ENCODE assay signal across 11 cellular contexts in genomic region chr1:205447457-205448415, GRCh38. TPM values are rescaled to one million over a fixed set of nuclear protein-coding genes. Genes with fewer than 3 reads are reported as not detected.
DNase-seq lines count a peak whose midpoint lies in the region; ATAC-seq, FAIRE-seq and TF ChIP-seq lines count a peak whose summit lies in the region.
"Had no signal": no experiment of that assay in that cellular context is flagged by ENCODE, and none has a peak within 500 bp of the region (broad histone marks: within the 10 kb centered on the region; RNA-seq: fewer than 3 reads in every experiment).

No MANE protein-coding gene starts in this region.

- peak overlapping the region; percentile 33 for H3K4me2 ChIP-seq in K562 (ENCODE audit: insufficient read depth, low read length)

- ATAC-seq in K562 (peak; percentile 6; the same call in 1 of the 3 replicates), HG02610 (IDR thresholded peaks at IDR 0.05; ENCODE audit: unreplicated experiment) (no peak)

- peak overlapping the region; percentile 96 for H3K4me3 Mint-ChIP-seq in type B pancreatic cell

- H3K27me3 Mint-ChIP-seq in type B pancreatic cell = peaks cover 11% of the 10 kb centered on the region

- H3K36me3 Mint-ChIP-seq in type B pancreatic cell = peaks cover 6% of the 10 kb centered on the region

- no peak for TF ChIP-seq RAD21 in Ishikawa (IDR thresholded peaks at IDR 0.05; ENCODE audit: low read depth)
- TF ChIP-seq RAD21 in K562 (CRISPR knock-in tag; conservative IDR thresholded peaks at IDR 0.05 in 1 of 2, IDR thresholded peaks at IDR 0.05 in 1 of 2) = no peak

- CTCF ChIA-PET in K562 (lab: Yijun Ruan, JAX; ENCODE audit: low intra/inter-chr PET ratio) = no interaction called here

- H3K27me3 ChIP-seq in K562 (ENCODE audit: control insufficient read depth in 2 of 2, insufficient read depth in 2 of 2, low read length in 2 of 2) (0 out of 5 replicates have a peak, but pooled peaks cover 0 to 3% of the 10 kb centered on the region in 2 experiments), kidney epithelial cell (ENCODE audit: control insufficient read depth, insufficient read depth, low read length) (peaks cover 6% of the 10 kb centered on the region)

- H3K9ac ChIP-seq in K562 (ENCODE audit: insufficient read depth in 1 of 2, low read depth in 2 of 2, low read length in 2 of 2) = peak overlapping the region in 1 of 2 experiments; percentile 76; a peak in 2 of 4 replicates
- H3K9ac ChIP-seq: GM23248 had no signal

- H4K20me1 ChIP-seq in K562 (replicated peaks; ENCODE audit: control insufficient read depth, insufficient read depth, low read length) = no peaks in the 10 kb centered on the region

- H3K27ac Mint-ChIP-seq in type B pancreatic cell = peak overlapping the region; percentile 96

- TF ChIP-seq CTCF in K562 (IDR thresholded peaks at IDR 0.05 in 2 of 3, conservative IDR thresholded peaks at IDR 0.05 in 1 of 3; ENCODE audit: insufficient read depth in 2 of 3, low read depth in 1 of 3, low read length in 3 of 3) = no peak
- no peak for TF ChIP-seq CTCF in kidney epithelial cell (IDR thresholded peaks at IDR 0.05; ENCODE audit: insufficient read depth, low read length, poor library complexity, severe bottlenecking)
- no peak for TF ChIP-seq CTCF in type B pancreatic cell (conservative IDR thresholded peaks at IDR 0.05)

- intact Hi-C loops in K562 (cut with micrococcal nuclease) = no loop called here

- peaks cover 45 to 48% of the 10 kb centered on the region in 2 experiments; a peak in 4 of 5 replicates for H3K4me1 ChIP-seq in K562 (replicated peaks in 1 of 2; ENCODE audit: control insufficient read depth in 2 of 2, insufficient read depth in 2 of 2, low read length in 2 of 2)

- WGBS in K562 (ENCODE audit: insufficient coverage, low coverage, missing lambda C conversion rate) = 38% methylated on average over 20 of the region's 20 CpGs

- no peaks in the 10 kb centered on the region for H3K36me3 ChIP-seq in K562 (ENCODE audit: control insufficient read depth, insufficient read depth, low read length)
- H3K36me3 ChIP-seq in kidney epithelial cell (ENCODE audit: control insufficient read depth, insufficient read depth, low read length) = no peaks in the 10 kb centered on the region

- H3K4me3 ChIP-seq in K562 = no peak overlapping the region; the same call in 1 of the 2 replicates
- H3K4me3 ChIP-seq in kidney epithelial cell (ENCODE audit: low read depth, low read length) = peak overlapping the region; percentile 58
- H3K4me3 ChIP-seq: GM23248 had no signal

- POLR2A ChIA-PET in K562 (lab: Yijun Ruan, JAX) = interaction anchor here (0.5 to 1.6 kb wide), 3 partner anchors 42 to 1400 kb away, joined by 3 to 4 read pairs (median 3); no protein-coding TSS in a partner anchor

- H3K4me1 Mint-ChIP-seq in type B pancreatic cell (ENCODE audit: unreplicated experiment) = peaks cover 64% of the 10 kb centered on the region

- TF ChIP-seq POLR2A in K562 (conservative IDR thresholded peaks at IDR 0.05) = no peak

- FAIRE-seq in K562 (lab: Jason Lieb, UNC) = no peak

- DNase-seq in K562 (ENCODE audit: extremely low read depth in 1 of 4, low spot score in 3 of 4) (peak in 3 of 4 experiments; percentile 31 to 67 (median 65)), kidney epithelial cell (ENCODE audit: low read depth) (no peak), type B pancreatic cell (ENCODE audit: extremely low spot score, unreplicated experiment) (no peak), T-helper 9 cell (no peak), NCI-H510A treated with DMSO at 0.1 percent for 48 hours (lab: John Stamatoyannopoulos, UW) (no peak)
- DNase-seq: activated effector memory CD4-positive, alpha-beta T cell treated with anti-CD3 and anti-CD28 coated beads, Interleukin-2, amount 50 U/mL, for 16 hours; Caco-2; GM23248; NCI-H774 had no signal

- in situ Hi-C loops in K562 (cut with MboI) = no loop called here

- H2AFZ ChIP-seq in K562 (ENCODE audit: low read depth, low read length) = peak overlapping the region; percentile 52; the same call in 1 of the 2 replicates
- H2AFZ ChIP-seq: GM23248 had no signal

- no peaks in the 10 kb centered on the region for H3K9me3 Mint-ChIP-seq in type B pancreatic cell

- no peaks in the 10 kb centered on the region for H3K9me1 ChIP-seq in K562 (ENCODE audit: control insufficient read depth, insufficient read depth, low read length)

- H3K27ac ChIP-seq in K562 (ENCODE audit: extremely low read depth, low read depth, low read length) = no peak overlapping the region
- H3K27ac ChIP-seq: GM23248 had no signal

- H3K79me2 ChIP-seq in K562 (ENCODE audit: control insufficient read depth, insufficient read depth, low read length) = peaks cover 10% of the 10 kb centered on the region; the same call in 2 of the 3 replicates

- BruUV-seq in K562 (replicated peaks; lab: Mats Ljungman, UMichigan) = no TSS peak

- TF ChIP-seq EP300 in Ishikawa (IDR thresholded peaks at IDR 0.05; ENCODE audit: borderline replicate concordance) (no peak; the same call in 1 of the 2 replicates), K562 (IDR thresholded peaks at IDR 0.05; ENCODE audit: low read length) (no peak)

- H3K9me3 ChIP-seq in K562 (replicated peaks; ENCODE audit: control insufficient read depth, insufficient read depth, low read depth, low read length) = no peaks in the 10 kb centered on the region
- H3K9me3 ChIP-seq: Caco-2 had no signal

TF ChIP-seq in Ishikawa, 13 proteins besides CTCF, POLR2A, EP300 and RAD21 (continues in another document):
- TF ChIP-seq EGR1 (IDR thresholded peaks at IDR 0.05) = no peak

RNA-seq across cellular contexts. Expression of gene BLACAT1, which starts 8.1 kb away (rescaled TPM):
- 5.4 and 17.4 TPM in 2 replicates for total RNA-seq in K562 (2011; cell fraction: chromatin; rRNA removed; ENCODE audit: low replicate concordance)
- total RNA-seq in K562 (2011; cell fraction: nucleolus; rRNA removed) = 5.8 and 9.7 TPM in 2 replicates
- total RNA-seq in K562 (2011; cell fraction: nucleoplasm; rRNA removed) = 7.8 and 9.5 TPM in 2 replicates
- total RNA-seq in K562 (2014; rRNA removed) (0.37 and 0.73 TPM in 2 replicates), K562 (2014; rRNA removed; fragmentation: Illumina TruSeq; extraction: Trizol) (0.73 and 1.1 TPM in 2 replicates), K562 (2015; rRNA removed; fragmentation: Illumina TruSeq; extraction: Trizol) (0.45 and 0.47 TPM in 2 replicates), K562 (2021) (0.83 and 1.0 TPM in 2 replicates), kidney epithelial cell (1.5 and 2.0 TPM in 2 replicates), type B pancreatic cell (ENCODE audit: low replicate concordance) (2.4 and 6.8 TPM in 2 replicates)
- polyA plus RNA-seq in K562 (2011; rRNA removed) (3.4 and 5.9 TPM in 2 replicates), K562 (2014; fragmentation: Illumina TruSeq; extraction: Trizol) (1.2 and 1.6 TPM in 2 replicates), K562 (2014; fragmentation: Nextera tagmentation; extraction: Ambion mirVana) (under 1 TPM; 0.10 to 0.17 TPM), K562 (2014; rRNA removed) (0.84 and 1.3 TPM in 2 replicates)
- 2.6 and 3.6 TPM in 2 replicates for polyA plus RNA-seq in K562 (2011; cell fraction: cytosol; rRNA removed)
- polyA plus RNA-seq in K562 (2011; cell fraction: nucleus; rRNA removed) = 7.5 and 19.7 TPM in 2 replicates
- polyA plus RNA-seq in K562 (2012) = 1.2 and 3.3 TPM in 2 replicates
- 3.0 and 5.2 TPM in 2 replicates for polyA minus RNA-seq in K562 (2011; rRNA and poly(A)+ RNA removed)
- 0.55 and 1.3 TPM in 2 replicates for polyA minus RNA-seq in K562 (2011; cell fraction: cytosol; rRNA and poly(A)+ RNA removed)
- 3.4 and 4.8 TPM in 2 replicates for polyA minus RNA-seq in K562 (2011; cell fraction: nucleus; rRNA and poly(A)+ RNA removed)
- total RNA-seq: GM23248 had no signal
- polyA plus RNA-seq: GM23248 had no signal

RNA-seq across cellular contexts. Expression of gene LEMD1, which starts 25.9 kb away (rescaled TPM):
- total RNA-seq in K562 (2011; cell fraction: chromatin; rRNA removed; ENCODE audit: low replicate concordance) = 2.9 and 13.1 TPM in 2 replicates
- total RNA-seq in K562 (2011; cell fraction: nucleolus; rRNA removed) = 6.3 and 10.7 TPM in 2 replicates
- total RNA-seq in K562 (2011; cell fraction: nucleoplasm; rRNA removed) = 4.1 and 5.0 TPM in 2 replicates
- total RNA-seq in K562 (2014; rRNA removed) (0.54 and 1.0 TPM in 2 replicates), K562 (2014; rRNA removed; fragmentation: Illumina TruSeq; extraction: Trizol) (0.36 and 0.41 TPM in 2 replicates), K562 (2015; rRNA removed; fragmentation: Illumina TruSeq; extraction: Trizol) (0.79 and 0.80 TPM in 2 replicates), K562 (2021) (0.47 and 0.60 TPM in 2 replicates), kidney epithelial cell (4.3 and 5.1 TPM in 2 replicates), type B pancreatic cell (ENCODE audit: low replicate concordance) (5.5 and 8.1 TPM in 2 replicates)
- polyA plus RNA-seq in K562 (2011; rRNA removed) (2.0 and 2.4 TPM in 2 replicates), K562 (2014; fragmentation: Illumina TruSeq; extraction: Trizol) (0.79 and 1.2 TPM in 2 replicates), K562 (2014; fragmentation: Nextera tagmentation; extraction: Ambion mirVana) (under 1 TPM in 1 of 2 experiments, not detected in 1; 0.11 TPM), K562 (2014; rRNA removed) (0.27 TPM in 1 of 2 replicates, not detected in the other)
- polyA plus RNA-seq in K562 (2011; cell fraction: cytosol; rRNA removed) = 1.1 and 3.8 TPM in 2 replicates
- polyA plus RNA-seq in K562 (2011; cell fraction: nucleus; rRNA removed) = 3.4 and 14.8 TPM in 2 replicates
- polyA plus RNA-seq in K562 (2012) = 0.62 and 1.6 TPM in 2 replicates
- polyA minus RNA-seq in K562 (2011; rRNA and poly(A)+ RNA removed) = 1.9 and 3.9 TPM in 2 replicates
- polyA minus RNA-seq in K562 (2011; cell fraction: cytosol; rRNA and poly(A)+ RNA removed) = 2.3 and 3.0 TPM in 2 replicates
- 5.6 and 12.5 TPM in 2 replicates for polyA minus RNA-seq in K562 (2011; cell fraction: nucleus; rRNA and poly(A)+ RNA removed)
- total RNA-seq: Caco-2, GM23248 had no signal
- polyA plus RNA-seq: GM23248 had no signal

RNA-seq across cellular contexts. Expression of gene CDK18, which starts 56.7 kb away (rescaled TPM):
- total RNA-seq in K562 (2011; cell fraction: chromatin; rRNA removed; ENCODE audit: low replicate concordance) = 0.63 and 3.1 TPM in 2 replicates
- 0.92 and 1.2 TPM in 2 replicates for total RNA-seq in K562 (2011; cell fraction: nucleolus; rRNA removed)
- total RNA-seq in K562 (2011; cell fraction: nucleoplasm; rRNA removed) = 1.0 and 1.7 TPM in 2 replicates
- total RNA-seq in K562 (2014; rRNA removed) (0.05 TPM in 1 of 2 replicates, not detected in the other), K562 (2014; rRNA removed; fragmentation: Illumina TruSeq; extraction: Trizol) (0.07 TPM in 1 of 2 replicates, not detected in the other), K562 (2015; rRNA removed; fragmentation: Illumina TruSeq; extraction: Trizol) (0.23 and 0.69 TPM in 2 replicates), K562 (2021) (0.34 and 0.44 TPM in 2 replicates), kidney epithelial cell (12.1 and 14.0 TPM in 2 replicates), type B pancreatic cell (ENCODE audit: low replicate concordance) (9.6 and 19.3 TPM in 2 replicates)
- polyA plus RNA-seq in K562 (2011; rRNA removed) (0.17 and 0.20 TPM in 2 replicates), K562 (2014; fragmentation: Illumina TruSeq; extraction: Trizol) (0.51 and 0.61 TPM in 2 replicates), K562 (2014; fragmentation: Nextera tagmentation; extraction: Ambion mirVana) (not detected), K562 (2014; rRNA removed) (0.08 and 0.19 TPM in 2 replicates)
- 0.06 and 0.25 TPM in 2 replicates for polyA plus RNA-seq in K562 (2011; cell fraction: cytosol; rRNA removed)
- 0.51 and 1.9 TPM in 2 replicates for polyA plus RNA-seq in K562 (2011; cell fraction: nucleus; rRNA removed)
- 0.46 and 1.4 TPM in 2 replicates for polyA plus RNA-seq in K562 (2012)
- 0.18 and 0.28 TPM in 2 replicates for polyA minus RNA-seq in K562 (2011; rRNA and poly(A)+ RNA removed)
- not detected in 2 replicates for polyA minus RNA-seq in K562 (2011; cell fraction: cytosol; rRNA and poly(A)+ RNA removed)
- 0.56 and 1.6 TPM in 2 replicates for polyA minus RNA-seq in K562 (2011; cell fraction: nucleus; rRNA and poly(A)+ RNA removed)
- total RNA-seq: GM23248 had no signal
- polyA plus RNA-seq: GM23248 had no signal

Comparison
In these comparisons a context has a peak if more than half of its experiments do, and no peak if none do; other contexts are left out.
1. DNase-seq: peak in K562 (3 of 4); none in kidney epithelial cell (single experiment), type B pancreatic cell (single experiment), T-helper 9 cell (single experiment) and NCI-H510A treated with DMSO at 0.1 percent for 48 hours (single experiment).